11 cellular contexts compared by ENCODE assay signal in the genomic region with DNA sequence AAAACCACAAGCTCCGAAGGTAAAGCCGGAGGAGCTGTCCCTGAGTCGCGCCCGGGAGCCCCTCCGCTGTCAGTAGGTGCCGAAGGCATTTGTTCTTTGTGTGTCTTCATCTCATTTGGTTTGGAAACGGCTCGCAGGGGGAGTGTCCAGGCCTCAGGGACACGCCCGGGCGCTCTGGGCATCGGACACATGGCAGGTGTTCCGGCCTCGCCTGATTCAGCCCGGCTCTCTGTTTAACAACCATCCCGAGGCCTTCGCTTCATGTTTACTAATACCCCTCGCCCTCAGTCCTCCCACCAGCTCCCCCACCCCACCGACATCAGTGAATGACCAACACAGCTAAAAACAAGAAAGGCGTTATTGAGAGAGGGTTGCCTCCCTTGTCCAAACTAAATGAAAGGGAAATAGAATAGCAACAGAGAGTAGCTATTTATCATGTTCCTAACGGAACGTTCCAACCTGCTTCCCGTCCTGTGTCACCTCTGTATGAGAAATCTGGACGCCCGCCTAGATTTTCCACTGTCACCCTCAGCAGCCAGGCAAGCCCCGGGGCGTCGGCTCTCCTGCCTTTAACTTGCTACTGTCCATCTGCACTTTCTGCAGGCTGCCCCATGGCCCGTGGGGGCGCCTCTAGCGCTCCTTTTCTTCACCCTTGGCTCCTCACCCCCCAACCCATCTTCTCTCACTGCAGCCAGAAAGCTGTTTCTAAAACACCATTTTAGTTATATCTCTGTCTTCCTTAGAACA.
A peak's percentile ranks its signal among the peaks of the same experiment; 100 is the strongest.
DNase-seq lines count a peak whose midpoint lies in the region; ATAC-seq and TF ChIP-seq lines count a peak whose summit lies in the region.
"Had no signal": no experiment of that assay in that cellular context is flagged by ENCODE, and none has a peak within 500 bp of the region (broad histone marks: within the 10 kb centered on the region; RNA-seq: fewer than 3 reads in every experiment).

No MANE protein-coding gene starts in this region.

- no peaks in the 10 kb centered on the region for H3K36me3 Mint-ChIP-seq in nephron (ENCODE audit: low read depth)
- H3K36me3 Mint-ChIP-seq: activated naive CD8-positive, alpha-beta T cell had no signal

- ATAC-seq in GM21723 (IDR thresholded peaks at IDR 0.05; ENCODE audit: unreplicated experiment) (no peak), GM21526 (IDR thresholded peaks at IDR 0.05; ENCODE audit: low FRiP score, unreplicated experiment) (no peak)
- ATAC-seq: naive thymus-derived CD4-positive, alpha-beta T cell had no signal

- TF ChIP-seq CTCF in nephron (IDR thresholded peaks at IDR 0.05; ENCODE audit: unreplicated experiment in 3 of 3), result no peak

- H3K4me1 Mint-ChIP-seq in nephron, result peaks cover 39% of the 10 kb centered on the region

- H3K9me3 Mint-ChIP-seq in nephron, result no peaks in the 10 kb centered on the region

- peaks cover 21% of the 10 kb centered on the region for H3K27me3 Mint-ChIP-seq in nephron (ENCODE audit: low read depth)

- DNase-seq in Ammon's horn (ENCODE audit: low spot score) (peak; percentile 68), NCI-H146 treated with DMSO at 0.1 percent for 48 hours (lab: John Stamatoyannopoulos, UW; ENCODE audit: unreplicated experiment) (peak; percentile 69), globus pallidus (ENCODE audit: low spot score) (peak; percentile 73), hepatic stellate cell (ENCODE audit: low spot score) (no peak)
- DNase-seq in activated CD4-positive, alpha-beta T cell treated with anti-CD3 and anti-CD28 coated beads for 1 hour, result no peak
- DNase-seq: naive thymus-derived CD4-positive, alpha-beta T cell; uterus had no signal

- peak overlapping the region in 2 of 3 experiments; percentile 25 to 41 for H3K27ac Mint-ChIP-seq in nephron
- H3K27ac Mint-ChIP-seq: activated naive CD8-positive, alpha-beta T cell had no signal

- peak overlapping the region in 2 of 3 experiments; percentile 2 to 3 for H3K4me3 Mint-ChIP-seq in nephron

Comparison
In these comparisons a context has a peak if more than half of its experiments do, and no peak if none do; other contexts are left out.
1. DNase-seq: peak in Ammon's horn (single experiment), NCI-H146 treated with DMSO at 0.1 percent for 48 hours (single experiment) and globus pallidus (single experiment); none in activated CD4-positive, alpha-beta T cell treated with anti-CD3 and anti-CD28 coated beads for 1 hour (single experiment) and hepatic stellate cell (single experiment).